ENCODE assay signal across 8 cellular contexts in the genomic region with DNA sequence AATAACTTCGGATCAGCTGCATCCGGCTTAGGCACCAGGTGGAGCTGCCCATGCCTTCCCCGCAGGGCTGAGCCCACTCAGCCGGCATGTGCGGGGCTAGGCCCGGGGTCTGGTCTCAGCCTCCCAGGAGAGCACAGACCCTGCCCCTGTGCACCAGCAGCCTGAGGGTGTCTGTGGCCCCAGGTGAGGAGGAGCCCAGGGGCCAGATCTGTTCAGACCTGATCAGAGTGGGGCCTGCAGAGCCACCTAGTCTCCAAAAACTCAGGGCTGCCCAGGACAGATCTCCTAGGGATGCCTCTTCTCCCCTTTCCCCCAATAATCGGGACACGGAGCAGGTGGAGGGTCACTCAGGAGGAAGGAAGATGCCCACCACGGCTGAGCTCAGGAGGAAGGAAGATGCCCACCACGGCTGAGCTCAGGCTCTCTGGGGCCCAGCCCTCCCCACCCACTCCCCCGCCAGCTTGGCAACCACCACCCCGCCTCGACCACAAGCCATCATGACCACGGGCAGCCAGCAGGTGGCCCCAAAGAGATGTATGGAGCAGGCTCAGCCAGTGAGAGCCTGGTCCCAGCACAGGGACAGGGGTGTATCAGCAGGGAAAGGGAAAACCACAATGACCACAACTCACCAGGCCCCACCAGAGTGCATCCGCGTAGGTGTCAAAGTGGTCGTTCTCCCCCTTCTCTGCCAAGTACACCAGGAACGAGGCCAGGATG. TPM values are rescaled to one million over a fixed set of nuclear protein-coding genes. Genes with fewer than 3 reads are reported as not detected.
A peak's percentile ranks its signal among the peaks of the same experiment; 100 is the strongest.
DNase-seq lines count a peak whose midpoint lies in the region; ATAC-seq and TF ChIP-seq lines count a peak whose summit lies in the region.

No MANE protein-coding gene starts in this region.

- H3K27me3 Mint-ChIP-seq in CD8-positive, alpha-beta T cell (ENCODE audit: low read depth): no peaks in the 10 kb centered on the region
- H3K27me3 Mint-ChIP-seq in HFFc6 (ENCODE audit: insufficient read depth): no peaks in the 10 kb centered on the region; the same call in 1 of the 2 replicates
- H3K27me3 Mint-ChIP-seq in activated naive CD8-positive, alpha-beta T cell: peaks cover 1% of the 10 kb centered on the region

- ATAC-seq in CD8-positive, alpha-beta T cell: peak; percentile 71
- ATAC-seq in SK-N-SH treated with all-trans-retinoic acid at 6 μM for 48 hours (peak; percentile 47; the same call in 1 of the 3 replicates), HG03095 (IDR thresholded peaks at IDR 0.05; ENCODE audit: unreplicated experiment) (no peak)

- intact Hi-C loops in CD8-positive, alpha-beta T cell (cut with DNase I, micrococcal nuclease): no loop called here

- H3K27ac ChIP-seq in CD8-positive, alpha-beta T cell (ENCODE audit: low read depth, low read length): no peak overlapping the region

- CTCF ChIA-PET in CD8-positive, alpha-beta T cell (lab: Charles Lee): interaction anchor here (0.6 kb wide), 1 partner anchor 8 kb away, joined by 4 read pairs; no protein-coding TSS in a partner anchor

- no peaks in the 10 kb centered on the region for H3K36me3 ChIP-seq in CD8-positive, alpha-beta T cell (ENCODE audit: insufficient read depth, low read length)

- DNase-seq in CD8-positive, alpha-beta T cell: peak; percentile 23 to 72 (median 59)
- DNase-seq in HFFc6 (peak; percentile 10), iPS-NIHi7 (ENCODE audit: extremely low spot score) (peak; percentile 83), GOT3 (lab: John Stamatoyannopoulos, UW) (no peak)
- DNase-seq in stimulated activated CD8-positive, alpha-beta memory T cell treated with anti-CD3 and anti-CD28 coated beads, Interleukin-12 subunit alpha, Interleukin-12 subunit beta, amount 100 ng/mL, for 1 hour (ENCODE audit: low read depth): peak; percentile 36

- H3K4me3 Mint-ChIP-seq in CD8-positive, alpha-beta T cell: no peak overlapping the region
- no peak overlapping the region for H3K4me3 Mint-ChIP-seq in HFFc6
- peak overlapping the region; percentile 69 for H3K4me3 Mint-ChIP-seq in activated naive CD8-positive, alpha-beta T cell

- peaks cover 17% of the 10 kb centered on the region for H3K4me1 ChIP-seq in CD8-positive, alpha-beta T cell (ENCODE audit: insufficient read depth, low read length)

- H3K27me3 ChIP-seq in CD8-positive, alpha-beta T cell (ENCODE audit: insufficient read depth, low read length): no peaks in the 10 kb centered on the region

- peaks cover 15% of the 10 kb centered on the region for H3K4me1 Mint-ChIP-seq in CD8-positive, alpha-beta T cell (ENCODE audit: low read depth)
- H3K4me1 Mint-ChIP-seq in HFFc6 (ENCODE audit: low read depth): no peaks in the 10 kb centered on the region
- peaks cover 15% of the 10 kb centered on the region for H3K4me1 Mint-ChIP-seq in activated naive CD8-positive, alpha-beta T cell (ENCODE audit: low read depth)

- peak overlapping the region; percentile 4 for H3K27ac Mint-ChIP-seq in CD8-positive, alpha-beta T cell
- H3K27ac Mint-ChIP-seq in HFFc6: no peak overlapping the region
- no peak overlapping the region for H3K27ac Mint-ChIP-seq in activated naive CD8-positive, alpha-beta T cell

- no peak for TF ChIP-seq CTCF in CD8-positive, alpha-beta T cell (IDR thresholded peaks at IDR 0.05)
- peak; percentile 63 for TF ChIP-seq CTCF in HFFc6 (IDR thresholded peaks at IDR 0.05)

- H3K9me3 Mint-ChIP-seq in CD8-positive, alpha-beta T cell: no peaks in the 10 kb centered on the region
- H3K9me3 Mint-ChIP-seq in HFFc6: peaks cover 9% of the 10 kb centered on the region
- H3K9me3 Mint-ChIP-seq in activated naive CD8-positive, alpha-beta T cell (ENCODE audit: low read depth): no peaks in the 10 kb centered on the region

- H3K9me3 ChIP-seq in CD8-positive, alpha-beta T cell (ENCODE audit: low read length): no peaks in the 10 kb centered on the region

- H3K36me3 Mint-ChIP-seq in CD8-positive, alpha-beta T cell: no peaks in the 10 kb centered on the region
- peaks cover 6% of the 10 kb centered on the region for H3K36me3 Mint-ChIP-seq in HFFc6 (ENCODE audit: low read depth)
- H3K36me3 Mint-ChIP-seq in activated naive CD8-positive, alpha-beta T cell: no peaks in the 10 kb centered on the region

- H3K4me3 ChIP-seq in CD8-positive, alpha-beta T cell (ENCODE audit: low read depth, low read length): peak overlapping the region; percentile 23

- POLR2A ChIA-PET in CD8-positive, alpha-beta T cell (lab: Charles Lee): interaction anchor here (0.9 kb wide), 1 partner anchor 79 kb away, joined by 3 read pairs; the partner anchor contains the start of gene PPDPF

TF ChIP-seq in SK-N-SH treated with all-trans-retinoic acid at 6 μM for 48 hours, 23 proteins besides CTCF, POLR2A, EP300 and RAD21:
- TF ChIP-seq TSHZ2 (CRISPR knock-in tag; IDR thresholded peaks at IDR 0.05): no peak
- TF ChIP-seq ZNF8 (CRISPR knock-in tag; IDR thresholded peaks at IDR 0.05): no peak
- TF ChIP-seq SNAI2 (CRISPR knock-in tag; IDR thresholded peaks at IDR 0.05): no peak
- no peak for TF ChIP-seq RARB (CRISPR knock-in tag; IDR thresholded peaks at IDR 0.05)
- no peak for TF ChIP-seq ZC3H10 (CRISPR knock-in tag; IDR thresholded peaks at IDR 0.05)
- TF ChIP-seq BACH2 (CRISPR knock-in tag; IDR thresholded peaks at IDR 0.05; ENCODE audit: borderline replicate concordance): no peak
- no peak for TF ChIP-seq ZFP30 (CRISPR knock-in tag; IDR thresholded peaks at IDR 0.05)
- TF ChIP-seq TOX (CRISPR knock-in tag; IDR thresholded peaks at IDR 0.05; ENCODE audit: borderline replicate concordance): no peak
- TF ChIP-seq ZNF70 (CRISPR knock-in tag; IDR thresholded peaks at IDR 0.05): no peak
- no peak for TF ChIP-seq ISL1 (CRISPR knock-in tag; IDR thresholded peaks at IDR 0.05)

RNA-seq across cellular contexts. Expression of gene KCNQ2, which starts 30.5 kb away (rescaled TPM):
- total RNA-seq in CD8-positive, alpha-beta T cell: not detected
- not detected for total RNA-seq in HFFc6 (2021; fragmentation: NEBNext Ultra II Directional; extraction: Animal tissue kit (Norgen Biotek cat#: 25700))

RNA-seq across cellular contexts. Expression of gene EEF1A2, which starts 56.9 kb away (rescaled TPM):
- total RNA-seq in CD8-positive, alpha-beta T cell: under 1 TPM; 0.42 to 0.81 TPM
- 1 to 10 TPM; 1.1 to 7.2 (median 1.7) TPM for total RNA-seq in HFFc6 (2021; fragmentation: NEBNext Ultra II Directional; extraction: Animal tissue kit (Norgen Biotek cat#: 25700))
